Comparison of ENCODE assay signal across 8 cellular contexts in the genomic region with DNA sequence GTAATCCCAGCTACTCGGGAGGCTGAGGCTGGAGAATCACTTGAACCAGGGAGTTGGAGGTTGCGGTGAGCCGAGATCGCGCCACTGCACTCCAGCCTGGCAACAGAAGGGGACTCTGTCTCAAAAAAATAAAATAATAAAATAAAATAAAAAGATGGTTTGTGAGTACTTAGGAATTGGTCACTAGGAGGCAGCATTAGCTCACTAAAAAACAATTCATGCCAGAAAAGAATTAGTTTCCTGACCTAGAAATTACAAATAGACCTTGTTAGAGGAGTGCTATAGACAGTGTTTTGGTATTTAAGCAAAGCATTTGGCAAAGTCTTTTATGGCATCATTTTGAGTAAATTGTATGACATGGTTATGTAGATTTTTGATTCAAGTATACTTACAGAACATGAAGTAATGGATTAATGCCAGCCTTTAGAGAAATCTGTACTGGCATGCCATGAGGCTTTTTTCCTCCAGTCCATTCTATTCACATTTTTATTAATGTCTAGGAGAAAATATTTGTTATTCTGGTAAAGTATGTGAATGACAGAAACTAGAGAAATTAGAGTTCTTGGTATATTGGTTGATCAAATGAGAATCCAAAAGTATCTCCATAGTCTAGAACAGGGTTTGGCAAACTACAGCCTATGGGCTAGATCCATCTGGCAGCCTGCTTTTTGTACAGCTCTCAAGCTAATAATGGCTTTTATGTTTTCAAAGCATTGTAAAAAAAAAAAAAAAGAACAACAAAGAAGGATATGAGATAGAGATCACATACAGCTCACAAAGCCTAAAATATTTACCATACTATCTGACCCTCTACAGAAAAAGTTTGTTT.
A peak's percentile ranks its signal among the peaks of the same experiment; 100 is the strongest.
DNase-seq lines count a peak whose midpoint lies in the region; ATAC-seq, FAIRE-seq and TF ChIP-seq lines count a peak whose summit lies in the region.

No MANE protein-coding gene starts in this region.

- ATAC-seq in right lobe of liver = peak in 2 of 4 donors; percentile 34 to 38

- intact Hi-C loops in right lobe of liver (cut with DNase I) = no loop called here

- H3K27me3 Mint-ChIP-seq in brain = no peaks in the 10 kb centered on the region

- no peak overlapping the region for H3K27ac ChIP-seq in right lobe of liver

- WGBS in right lobe of liver (ENCODE audit: insufficient coverage, low coverage, low lambda C conversion rate, missing lambda C conversion rate) = 38% methylated on average over 5 of the region's 5 CpGs

- no peak overlapping the region for H3K4me3 Mint-ChIP-seq in brain

- H3K9me3 Mint-ChIP-seq in brain = peaks cover 0 to 10% (median 9%) of the 10 kb centered on the region in 5 experiments

- H3K4me3 ChIP-seq in right lobe of liver = no peak overlapping the region

- no peaks in the 10 kb centered on the region for H3K4me1 ChIP-seq in right lobe of liver

- DNase-seq in Caki2 (ENCODE audit: low read depth) = peak; percentile 3
- DNase-seq in LHCN-M2 (ENCODE audit: low read depth) = peak; percentile 55
- no peak for DNase-seq in right lobe of liver
- no peak for DNase-seq in DMS153 treated with DMSO at 0.1 percent for 48 hours (lab: John Stamatoyannopoulos, UW; ENCODE audit: unreplicated experiment)
- no peak for DNase-seq in GM12892 (ENCODE audit: insufficient read length)
- no peak for DNase-seq in stimulated activated CD4-positive, alpha-beta T cell treated with anti-CD3 and anti-CD28 coated beads, Interleukin-4, amount 100 ng/mL, for 4 hours
- DNase-seq in activated CD4-positive, alpha-beta T cell treated with anti-CD3 and anti-CD28 coated beads, Interleukin-2, amount 50 U/mL, for 4 hours = no peak

- H3K27me3 ChIP-seq in right lobe of liver = no peaks in the 10 kb centered on the region

- TF ChIP-seq POLR2A in right lobe of liver (IDR thresholded peaks at IDR 0.05) = no peak
- TF ChIP-seq POLR2A in GM12892 (IDR thresholded peaks at IDR 0.05; ENCODE audit: low read depth, low read length) = no peak

- H3K36me3 Mint-ChIP-seq in brain = peaks cover 33% of the 10 kb centered on the region

- TF ChIP-seq CTCF in brain (conservative IDR thresholded peaks at IDR 0.05) = peak; percentile 45 to 48
- peak; percentile 29 to 44 (median 35) for TF ChIP-seq CTCF in right lobe of liver (IDR thresholded peaks at IDR 0.05)

- FAIRE-seq in GM12892 (lab: Jason Lieb, UNC) = no peak

- H3K4me1 Mint-ChIP-seq in brain = no peaks in the 10 kb centered on the region

- no peak overlapping the region for H3K27ac Mint-ChIP-seq in brain

- no peaks in the 10 kb centered on the region for H3K36me3 ChIP-seq in right lobe of liver

- in situ Hi-C loops in Caki2 (cut with HindIII; ENCODE audit: low pct_unique_long_range_greater_than_20kb, low sequenced_read_pairs) = no loop called here

- no peaks in the 10 kb centered on the region for H3K9me3 ChIP-seq in right lobe of liver

Comparison
In these comparisons a context has a peak if more than half of its experiments do, and no peak if none do; other contexts are left out.
1. DNase-seq: peak in Caki2 (single experiment) and LHCN-M2 (single experiment); none in right lobe of liver (0 of 3), DMS153 treated with DMSO at 0.1 percent for 48 hours (single experiment), GM12892 (single experiment), stimulated activated CD4-positive, alpha-beta T cell treated with anti-CD3 and anti-CD28 coated beads, Interleukin-4, amount 100 ng/mL, for 4 hours (0 of 2) and activated CD4-positive, alpha-beta T cell treated with anti-CD3 and anti-CD28 coated beads, Interleukin-2, amount 50 U/mL, for 4 hours (0 of 2).